ENCODE assay signal across 9 cellular contexts in genomic region chr20:13219327-13220193, GRCh38. TPM values are rescaled to one million over a fixed set of nuclear protein-coding genes. Genes with fewer than 3 reads are reported as not detected.
DNase-seq lines count a peak whose midpoint lies in the region; ATAC-seq and TF ChIP-seq lines count a peak whose summit lies in the region.
"Had no signal": no experiment of that assay in that cellular context is flagged by ENCODE, and none has a peak within 500 bp of the region (broad histone marks: within the 10 kb centered on the region; RNA-seq: fewer than 3 reads in every experiment).

No MANE protein-coding gene starts in this region.

- CTCF ChIA-PET in Calu3 (lab: Charles Lee) = no interaction called here

- no peak overlapping the region for H3K27ac Mint-ChIP-seq in Calu3 (ENCODE audit: unreplicated experiment)
- no peak overlapping the region for H3K27ac Mint-ChIP-seq in activated T-helper 17 cell treated with anti-CD3 and anti-CD28 coated beads, Interleukin-2, amount 50 U/mL, for 72 hours

- no peak for ATAC-seq in activated T-helper 17 cell treated with anti-CD3 and anti-CD28 coated beads, Interleukin-2, amount 50 U/mL, for 72 hours (replicated peaks)
- ATAC-seq in psoas muscle (no peak), omental fat pad (ENCODE audit: low FRiP score) (no peak)

- TF ChIP-seq CTCF in Calu3 (IDR thresholded peaks at IDR 0.05; ENCODE audit: unreplicated experiment) (no peak), psoas muscle (IDR thresholded peaks at IDR 0.05) (no peak), omental fat pad (IDR thresholded peaks at IDR 0.05) (no peak)

- H3K36me3 Mint-ChIP-seq in Calu3 (ENCODE audit: insufficient read depth, unreplicated experiment) = peaks cover 5% of the 10 kb centered on the region
- H3K36me3 Mint-ChIP-seq in activated T-helper 17 cell treated with anti-CD3 and anti-CD28 coated beads, Interleukin-2, amount 50 U/mL, for 72 hours (ENCODE audit: low read depth) = peaks cover 7% of the 10 kb centered on the region

- no TSS peak for BruUV-seq in Calu3 (replicated peaks; lab: Mats Ljungman, UMichigan)

- H3K27ac ChIP-seq in iPS DF 6.9 (ENCODE audit: low read length) = no peak overlapping the region
- H3K27ac ChIP-seq in psoas muscle = no peak overlapping the region
- H3K27ac ChIP-seq: KMS-11 had no signal

- H3K36me3 ChIP-seq in iPS DF 6.9 (ENCODE audit: control insufficient read depth, insufficient read depth, low read length) (0 out of 2 replicates have a peak, but pooled peaks cover 3% of the 10 kb centered on the region), psoas muscle (ENCODE audit: insufficient read depth in 1 of 2, low read depth in 1 of 2) (no peaks in the 10 kb centered on the region)

- peak overlapping the region; percentile 71; the same call in 1 of the 2 replicates for H3K4me3 ChIP-seq in iPS DF 6.9 (ENCODE audit: low read length)
- peak overlapping the region; percentile 68 for H3K4me3 ChIP-seq in psoas muscle

- H3K9me3 ChIP-seq in iPS DF 6.9 (ENCODE audit: control insufficient read depth, insufficient read depth, low read length) (no peaks in the 10 kb centered on the region), psoas muscle (no peaks in the 10 kb centered on the region)

- H3K27me3 Mint-ChIP-seq in Calu3 (ENCODE audit: unreplicated experiment) = peaks cover 59% of the 10 kb centered on the region
- H3K27me3 Mint-ChIP-seq in activated T-helper 17 cell treated with anti-CD3 and anti-CD28 coated beads, Interleukin-2, amount 50 U/mL, for 72 hours = peaks cover 37% of the 10 kb centered on the region

- no peaks in the 10 kb centered on the region for H3K4me1 ChIP-seq in iPS DF 6.9 (ENCODE audit: control insufficient read depth, insufficient read depth, low read length)
- peaks cover 7% of the 10 kb centered on the region for H3K4me1 ChIP-seq in psoas muscle

- H3K9me3 Mint-ChIP-seq in Calu3 (ENCODE audit: low read depth, unreplicated experiment) = no peaks in the 10 kb centered on the region
- H3K9me3 Mint-ChIP-seq in activated T-helper 17 cell treated with anti-CD3 and anti-CD28 coated beads, Interleukin-2, amount 50 U/mL, for 72 hours = no peaks in the 10 kb centered on the region

- DNase-seq in Calu3 (no peak), iPS DF 6.9 (ENCODE audit: low read depth, low spot score) (no peak), psoas muscle (no peak), DMS53 treated with DMSO at 0.1 percent for 48 hours (lab: John Stamatoyannopoulos, UW; ENCODE audit: unreplicated experiment) (no peak), NCI-H2171 (lab: John Stamatoyannopoulos, UW) (no peak), NCI-H1436 treated with DMSO at 0.1 percent for 48 hours (lab: John Stamatoyannopoulos, UW) (no peak), omental fat pad (ENCODE audit: low spot score) (no peak)

- H3K4me3 Mint-ChIP-seq in Calu3 (ENCODE audit: low read depth, unreplicated experiment) = peak overlapping the region; percentile 63
- peak overlapping the region; percentile 74 for H3K4me3 Mint-ChIP-seq in activated T-helper 17 cell treated with anti-CD3 and anti-CD28 coated beads, Interleukin-2, amount 50 U/mL, for 72 hours

- intact Hi-C loops in Calu3 (cut with micrococcal nuclease; ENCODE audit: unreplicated experiment) = loop anchor here (10.0 kb wide), 1 partner anchor 905 kb away; no protein-coding TSS in a partner anchor
- intact Hi-C loops in psoas muscle (cut with DNase I) = no loop called here

- no CpG with 5 or more reads among the region's 38 CpGs for WGBS in iPS DF 6.9 (ENCODE audit: insufficient coverage, insufficient read length)
- 20 to 28% (median 27%) methylated on average over 34 to 38 of the region's 38 CpGs for WGBS in psoas muscle, 3 donors

- peaks cover 33% of the 10 kb centered on the region for H3K27me3 ChIP-seq in iPS DF 6.9 (ENCODE audit: control insufficient read depth, insufficient read depth, low read length)
- H3K27me3 ChIP-seq in psoas muscle (ENCODE audit: insufficient read depth in 3 of 3, low read length in 2 of 3) = peaks cover 2 to 52% (median 9%) of the 10 kb centered on the region in 3 donors

- no peaks in the 10 kb centered on the region for H3K4me1 Mint-ChIP-seq in Calu3 (ENCODE audit: low read depth, unreplicated experiment)
- peaks cover 5% of the 10 kb centered on the region for H3K4me1 Mint-ChIP-seq in activated T-helper 17 cell treated with anti-CD3 and anti-CD28 coated beads, Interleukin-2, amount 50 U/mL, for 72 hours

RNA-seq across cellular contexts. Expression of gene ISM1, which starts 1.5 kb away (rescaled TPM):
- total RNA-seq in Calu3 (2022) = not detected in 2 replicates
- total RNA-seq in activated T-helper 17 cell treated with anti-CD3 and anti-CD28 coated beads, Interleukin-2, amount 50 U/mL, for 72 hours = under 1 TPM; 0.09 to 0.34 TPM
- total RNA-seq in psoas muscle = 1 to 10 TPM in 2 of 4 donors, under 1 TPM in 2; 0.76 to 1.8 (median 1.0) TPM
- polyA plus RNA-seq in psoas muscle = 1 to 10 TPM in 1 of 3 donors, under 1 TPM in 2; 0.56 to 1.3 (median 0.86) TPM
- total RNA-seq in omental fat pad = 1 to 10 TPM; 1.6 to 7.9 (median 4.3) TPM
